ENCODE assay signal across 10 cellular contexts in the genomic region with DNA sequence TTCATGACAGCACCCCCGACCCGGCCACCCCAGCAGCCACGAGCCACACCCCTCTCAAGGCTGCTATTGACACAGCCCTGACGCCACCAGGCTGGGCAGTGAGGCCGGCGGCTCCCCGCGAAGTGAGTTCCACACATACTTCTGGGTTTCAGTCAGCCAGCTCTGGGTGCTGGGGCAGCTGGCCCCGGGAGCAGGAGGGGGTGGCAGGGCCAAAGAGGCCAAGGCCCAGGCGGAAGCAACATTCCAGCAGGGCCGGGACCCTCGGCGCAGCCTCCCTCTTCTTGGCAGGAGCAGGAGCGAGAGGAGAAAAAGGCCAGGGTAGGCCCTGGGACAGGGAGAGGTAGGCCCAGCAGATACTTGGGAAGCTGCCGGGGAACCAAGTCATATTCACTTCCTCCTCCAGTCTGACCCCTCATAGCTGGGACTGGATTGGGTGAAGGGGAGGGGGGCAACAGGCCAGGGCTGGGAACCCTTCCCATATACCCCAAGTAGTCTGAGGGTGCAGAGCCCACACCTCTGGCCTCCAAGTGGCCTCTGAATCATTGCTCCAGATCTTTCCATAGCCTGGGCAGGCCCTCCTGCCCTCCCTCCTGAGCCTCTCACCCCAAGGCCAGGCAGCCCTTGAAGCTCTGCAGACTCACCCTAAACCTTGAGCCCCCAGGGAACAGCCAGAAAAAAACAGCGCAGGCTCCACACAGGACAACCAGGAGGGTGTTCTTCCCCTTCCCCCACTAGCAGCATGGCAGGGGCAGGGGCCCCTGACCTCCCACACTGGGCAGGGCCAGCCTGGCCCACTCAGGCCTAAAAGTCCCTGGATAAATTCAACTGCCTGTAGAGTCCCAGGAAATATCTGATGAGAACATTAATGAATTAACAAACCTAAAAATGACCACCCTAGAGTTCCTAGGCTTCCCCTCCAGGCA. TPM values are rescaled to one million over a fixed set of nuclear protein-coding genes. Genes with fewer than 3 reads are reported as not detected.
DNase-seq lines count a peak whose midpoint lies in the region; FAIRE-seq lines count a peak whose summit lies in the region.
"Had no signal": no experiment of that assay in that cellular context is flagged by ENCODE, and none has a peak within 500 bp of the region (broad histone marks: within the 10 kb centered on the region; RNA-seq: fewer than 3 reads in every experiment).

No MANE protein-coding gene starts in this region.

- peaks cover 2 to 9% of the 10 kb centered on the region in 2 donors for H3K4me1 ChIP-seq in small intestine (ENCODE audit: control insufficient read depth in 2 of 2, insufficient read depth in 1 of 2, low read depth in 1 of 2, low read length in 1 of 2)

- DNase-seq in H7 (peak; percentile 52), astrocyte of the hippocampus (ENCODE audit: low read depth, low spot score) (peak; percentile 97), hepatic stellate cell (ENCODE audit: low spot score) (peak; percentile 91), small intestine (peak; percentile 55), amniotic stem cell (lab: John Stamatoyannopoulos, UW) (no peak), pons (ENCODE audit: low spot score) (no peak), NCI-H1048 (lab: John Stamatoyannopoulos, UW) (no peak), putamen (ENCODE audit: low spot score) (no peak)

- no peaks in the 10 kb centered on the region; the same call in 1 of the 2 replicates for H3K36me3 ChIP-seq in H7 (replicated peaks; ENCODE audit: control insufficient read depth, insufficient read depth, low read length)
- no peaks in the 10 kb centered on the region for H3K36me3 ChIP-seq in small intestine (ENCODE audit: control insufficient read depth in 2 of 2, insufficient read depth in 2 of 2, low read length in 2 of 2)

- H3K4me3 ChIP-seq in H7 (ENCODE audit: insufficient read depth, low read depth, low read length), result no peak overlapping the region
- no peak overlapping the region for H3K4me3 ChIP-seq in small intestine (ENCODE audit: low read depth in 1 of 2, low read length in 2 of 2)

- H3K27me3 ChIP-seq in H7 (ENCODE audit: control insufficient read depth, insufficient read depth, low read length) (no peaks in the 10 kb centered on the region), small intestine (ENCODE audit: control insufficient read depth in 2 of 2, insufficient read depth in 2 of 2, low read length in 2 of 2) (no peaks in the 10 kb centered on the region)

- H3K9me3 ChIP-seq in small intestine (ENCODE audit: control insufficient read depth, low read depth), result no peaks in the 10 kb centered on the region

- 26 to 44% (median 36%) methylated on average over 15 to 16 of the region's 16 CpGs for WGBS in small intestine, 3 donors

- FAIRE-seq in small intestine (lab: Jason Lieb, UNC), result no peak
- FAIRE-seq: GM12892, TTC549 had no signal

- peak overlapping the region; percentile 53 to 88 for H3K27ac ChIP-seq in small intestine (ENCODE audit: low read depth in 1 of 2, low read length in 1 of 2)

RNA-seq across cellular contexts. Expression of a gene that starts 5.7 kb away (rescaled TPM):
- total RNA-seq in H7 (2014; rRNA removed; shearing (Covaris generic)), result 43.5 and 49.2 TPM in 2 replicates
- 10 to 100 TPM in 2 of 3 donors, 1 to 10 TPM in 1; 3.6 to 82.3 (median 15.1) TPM for polyA plus RNA-seq in small intestine

RNA-seq across cellular contexts. Expression of a gene that starts 45.4 kb away (rescaled TPM):
- total RNA-seq in H7 (2014; rRNA removed; shearing (Covaris generic)), result not detected in 2 replicates
- 10 to 100 TPM in 1 of 3 donors, 1 to 10 TPM in 1, under 1 TPM in 1; 0.27 to 11.4 (median 4.1) TPM for polyA plus RNA-seq in small intestine

Comparison
In these comparisons a context has a peak if more than half of its experiments do, and no peak if none do; other contexts are left out.
1. DNase-seq: peak in H7 (single experiment), astrocyte of the hippocampus (single experiment), hepatic stellate cell (single experiment) and small intestine (single experiment); none in amniotic stem cell (single experiment), pons (single experiment), NCI-H1048 (single experiment) and putamen (single experiment).